Comparison of ENCODE assay signal across 8 cellular contexts in the genomic region with DNA sequence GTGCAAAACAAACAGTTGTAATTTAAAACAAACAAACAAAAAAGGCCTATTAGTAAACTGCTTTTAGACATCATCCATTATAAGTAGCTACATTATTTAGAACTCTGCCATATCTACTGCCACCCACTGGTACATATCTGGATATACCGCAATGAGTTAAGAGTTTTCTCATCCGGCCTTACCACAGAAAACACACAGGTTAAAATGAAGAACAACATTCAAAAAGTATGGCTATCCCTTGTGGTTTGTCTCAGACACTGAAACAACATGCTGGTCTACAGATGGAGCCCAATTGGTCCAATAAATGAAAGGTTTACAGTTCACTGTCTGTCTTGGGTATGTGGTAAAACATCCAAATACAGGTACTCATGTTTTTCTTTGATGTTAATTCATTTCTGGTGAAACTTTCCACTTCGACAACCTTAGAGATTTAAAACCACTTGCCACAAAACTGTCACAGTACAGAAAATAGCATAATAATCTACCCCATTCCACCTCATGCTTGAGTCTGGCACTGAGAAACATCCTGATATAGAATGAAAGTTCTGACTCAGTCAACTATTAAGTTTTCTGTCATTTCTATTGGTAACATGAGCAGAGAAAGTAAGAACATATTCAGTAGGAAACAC.
DNase-seq lines count a peak whose midpoint lies in the region; FAIRE-seq and TF ChIP-seq lines count a peak whose summit lies in the region.

No MANE protein-coding gene starts in this region.

- H3K4me1 Mint-ChIP-seq in activated naive CD8-positive, alpha-beta T cell treated with anti-CD3 and anti-CD28 coated beads for 36 hours = peaks cover 16% of the 10 kb centered on the region

- peak overlapping the region; percentile 62 for H3K27ac Mint-ChIP-seq in activated naive CD8-positive, alpha-beta T cell treated with anti-CD3 and anti-CD28 coated beads for 36 hours

- no peaks in the 10 kb centered on the region for H3K27me3 ChIP-seq in ascending aorta

- peaks cover 24% of the 10 kb centered on the region for H3K36me3 Mint-ChIP-seq in activated naive CD8-positive, alpha-beta T cell treated with anti-CD3 and anti-CD28 coated beads for 36 hours

- intact Hi-C loops in ascending aorta (cut with DNase I) = no loop called here

- H3K9me3 ChIP-seq in ascending aorta = peaks cover 0 to 8% of the 10 kb centered on the region in 2 donors

- DNase-seq in AML-193 (lab: John Stamatoyannopoulos, UW) (peak; percentile 18 to 26), GM12864 (ENCODE audit: low read depth) (peak; percentile 55), HCEC 1CT (peak; percentile 55), M059J (ENCODE audit: low read depth) (peak; percentile 65), NK-92 (lab: John Stamatoyannopoulos, UW; ENCODE audit: unreplicated experiment) (no peak), ascending aorta (ENCODE audit: low spot score in 2 of 2) (no peak)
- DNase-seq in activated naive CD8-positive, alpha-beta T cell treated with anti-CD3 and anti-CD28 coated beads for 36 hours = peak; percentile 17

- H3K4me1 ChIP-seq in ascending aorta = no peaks in the 10 kb centered on the region

- H3K27ac ChIP-seq in ascending aorta = no peak overlapping the region

- TF ChIP-seq CTCF in GM12864 (IDR thresholded peaks at IDR 0.05; ENCODE audit: low read depth, low read length, missing control alignments) (peak; percentile 46), ascending aorta (IDR thresholded peaks at IDR 0.05) (peak in 1 of 3 experiments; percentile 45)

- no peak overlapping the region for H3K4me3 Mint-ChIP-seq in activated naive CD8-positive, alpha-beta T cell treated with anti-CD3 and anti-CD28 coated beads for 36 hours

- peak; percentile 94 for FAIRE-seq in islet of Langerhans (lab: Jason Lieb, UNC)

- no peak overlapping the region for H3K4me3 ChIP-seq in GM12864 (ENCODE audit: low read depth, low read length)
- H3K4me3 ChIP-seq in ascending aorta = no peak overlapping the region

- no peaks in the 10 kb centered on the region for H3K27me3 Mint-ChIP-seq in activated naive CD8-positive, alpha-beta T cell treated with anti-CD3 and anti-CD28 coated beads for 36 hours

- H3K36me3 ChIP-seq in ascending aorta = no peaks in the 10 kb centered on the region

- H3K9me3 Mint-ChIP-seq in activated naive CD8-positive, alpha-beta T cell treated with anti-CD3 and anti-CD28 coated beads for 36 hours = peaks cover 19% of the 10 kb centered on the region

Comparison
In these comparisons a context has a peak if more than half of its experiments do, and no peak if none do; other contexts are left out.
1. DNase-seq: peak in AML-193 (2 of 2), GM12864 (single experiment), HCEC 1CT (single experiment), M059J (single experiment) and activated naive CD8-positive, alpha-beta T cell treated with anti-CD3 and anti-CD28 coated beads for 36 hours (single experiment); none in NK-92 (single experiment) and ascending aorta (0 of 2).